In genomic region chr12:26062566-26062965, GRCh38 we compare ENCODE assay signal across 17 cellular contexts.
DNase-seq lines count a peak whose midpoint lies in the region; ATAC-seq and TF ChIP-seq lines count a peak whose summit lies in the region.
"Had no signal": no experiment of that assay in that cellular context is flagged by ENCODE, and none has a peak within 500 bp of the region (broad histone marks: within the 10 kb centered on the region; RNA-seq: fewer than 3 reads in every experiment).

No MANE protein-coding gene starts in this region.

- H2AFZ ChIP-seq in hepatocyte = no peak overlapping the region
- H2AFZ ChIP-seq: parathyroid adenoma had no signal

- no peak for ATAC-seq in esophagus mucosa
- ATAC-seq: activated CD8-positive, alpha-beta T cell treated with anti-CD3 and anti-CD28 coated beads for 36 hours had no signal

- no peaks in the 10 kb centered on the region for H3K27me3 ChIP-seq in hepatocyte
- H3K27me3 ChIP-seq: BLaER1 had no signal

- no peaks in the 10 kb centered on the region for H3K9me3 ChIP-seq in hepatocyte (ENCODE audit: low read depth)
- H3K9me3 ChIP-seq: BLaER1 had no signal

- no peaks in the 10 kb centered on the region for H3K9me2 ChIP-seq in hepatocyte (replicated peaks; ENCODE audit: insufficient read depth)

- H3K27me3 Mint-ChIP-seq in endothelial cell (ENCODE audit: unreplicated experiment) = no peaks in the 10 kb centered on the region

- H3K4me3 ChIP-seq in AG10803 (ENCODE audit: low read length) (no peak overlapping the region), hepatocyte (no peak overlapping the region)
- H3K4me3 ChIP-seq: BLaER1 had no signal

- no peaks in the 10 kb centered on the region for H3K79me2 ChIP-seq in hepatocyte
- H3K79me2 ChIP-seq: parathyroid adenoma had no signal

- H3K27ac ChIP-seq in substantia nigra (ENCODE audit: low read depth, low read length, poor library complexity, severe bottlenecking) = no peak overlapping the region
- H3K27ac ChIP-seq in hepatocyte = no peak overlapping the region
- H3K27ac ChIP-seq: BLaER1, HL-60, parathyroid adenoma had no signal

- WGBS in hepatocyte (ENCODE audit: low lambda C conversion rate, missing lambda C conversion rate) = 88% methylated on average over 4 of the region's 4 CpGs

- H3K4me2 ChIP-seq in hepatocyte = no peak overlapping the region
- H3K4me2 ChIP-seq: BLaER1 had no signal

- H3K36me3 ChIP-seq in hepatocyte (replicated peaks; ENCODE audit: insufficient read depth, low read depth) = no peaks in the 10 kb centered on the region
- H3K36me3 ChIP-seq: BLaER1 had no signal

- H3K4me3 Mint-ChIP-seq in endothelial cell (ENCODE audit: unreplicated experiment) = no peak overlapping the region
- H3K4me3 Mint-ChIP-seq: activated CD8-positive, alpha-beta T cell treated with anti-CD3 and anti-CD28 coated beads for 36 hours had no signal

- TF ChIP-seq CTCF in AG10803 (conservative IDR thresholded peaks at IDR 0.05; ENCODE audit: low read length) = no peak
- no peak for TF ChIP-seq CTCF in endothelial cell (IDR thresholded peaks at IDR 0.05; ENCODE audit: unreplicated experiment)
- no peak for TF ChIP-seq CTCF in hepatocyte (IDR thresholded peaks at IDR 0.05; ENCODE audit: poor library complexity)

- DNase-seq in AG10803 (ENCODE audit: low read depth) (peak; percentile 77), LHCN-M2 (ENCODE audit: low read depth) (peak; percentile 65), brain pericyte (ENCODE audit: low read depth, low spot score) (peak; percentile 16), kidney tubule cell (ENCODE audit: low spot score) (peak; percentile 72), endothelial cell (ENCODE audit: low spot score) (no peak), substantia nigra (lab: John Stamatoyannopoulos, UW) (no peak), hepatocyte (ENCODE audit: low spot score) (no peak)
- DNase-seq: activated CD8-positive, alpha-beta T cell treated with anti-CD3 and anti-CD28 coated beads for 36 hours; activated effector memory CD4-positive, alpha-beta T cell treated with anti-CD3 and anti-CD28 coated beads, Interleukin-2, amount 50 U/mL, for 16 hours; central memory CD4-positive, alpha-beta T cell; DMS79 treated with DMSO at 0.1 percent for 48 hours; stimulated activated CD4-positive, alpha-beta T cell treated with anti-CD3 and anti-CD28 coated beads, Interleukin-15, amount 100 ng/mL, for 24 hours; T-helper 9 cell had no signal

- H3K36me3 Mint-ChIP-seq in endothelial cell (ENCODE audit: low read depth, unreplicated experiment) = peaks cover 7% of the 10 kb centered on the region

- H4K20me1 ChIP-seq in hepatocyte (ENCODE audit: insufficient read depth, poor library complexity, severe bottlenecking) = no peaks in the 10 kb centered on the region
- H4K20me1 ChIP-seq: BLaER1 had no signal

- no peaks in the 10 kb centered on the region for H3K4me1 Mint-ChIP-seq in endothelial cell (ENCODE audit: unreplicated experiment)

- no peaks in the 10 kb centered on the region for H3K4me1 ChIP-seq in hepatocyte (ENCODE audit: insufficient read depth)
- H3K4me1 ChIP-seq: BLaER1, parathyroid adenoma had no signal

- H3K27ac Mint-ChIP-seq in endothelial cell (ENCODE audit: unreplicated experiment) = no peak overlapping the region
- H3K27ac Mint-ChIP-seq: activated CD8-positive, alpha-beta T cell treated with anti-CD3 and anti-CD28 coated beads for 36 hours had no signal

- no peaks in the 10 kb centered on the region for H3K9me3 Mint-ChIP-seq in endothelial cell (ENCODE audit: unreplicated experiment)
- H3K9me3 Mint-ChIP-seq: activated CD8-positive, alpha-beta T cell treated with anti-CD3 and anti-CD28 coated beads for 36 hours had no signal

Comparison
In these comparisons a context has a peak if more than half of its experiments do, and no peak if none do; other contexts are left out.
1. DNase-seq: peak in AG10803 (single experiment), LHCN-M2 (single experiment), brain pericyte (single experiment) and kidney tubule cell (single experiment); none in endothelial cell (single experiment), substantia nigra (0 of 49) and hepatocyte (single experiment).